Comparison of ENCODE assay signal across 13 cellular contexts in genomic region chr5:179755022-179755421, GRCh38. TPM values are rescaled to one million over a fixed set of nuclear protein-coding genes. Genes with fewer than 3 reads are reported as not detected.
DNase-seq lines count a peak whose midpoint lies in the region; ATAC-seq, FAIRE-seq and TF ChIP-seq lines count a peak whose summit lies in the region.
"Had no signal": no experiment of that assay in that cellular context is flagged by ENCODE, and none has a peak within 500 bp of the region (broad histone marks: within the 10 kb centered on the region; RNA-seq: fewer than 3 reads in every experiment).

No MANE protein-coding gene starts in this region.

- no peak for TF ChIP-seq CTCF in hepatocyte (IDR thresholded peaks at IDR 0.05; ENCODE audit: poor library complexity)
- TF ChIP-seq CTCF in pancreas (IDR thresholded peaks at IDR 0.05) = no peak

- no peaks in the 10 kb centered on the region for H3K36me3 ChIP-seq in hepatocyte (replicated peaks; ENCODE audit: insufficient read depth, low read depth)
- no peaks in the 10 kb centered on the region for H3K36me3 ChIP-seq in pancreas

- no peaks in the 10 kb centered on the region for H3K9me3 Mint-ChIP-seq in T-helper 2 cell treated with Interferon-gamma antibody and Interleukin-4, amounts not matched to agents 5 μg/mL and 100 μg/mL, for 36 hours
- no peaks in the 10 kb centered on the region for H3K9me3 Mint-ChIP-seq in activated T-helper 17 cell treated with anti-CD3 and anti-CD28 coated beads, Interleukin-2, amount 50 U/mL, for 72 hours

- in situ Hi-C loops in G401 (cut with HindIII; ENCODE audit: low sequenced_read_pairs) = loop anchor here (10.0 kb wide), 1 partner anchor 60 kb away; no protein-coding TSS in a partner anchor

- H3K9me3 ChIP-seq in hepatocyte (ENCODE audit: low read depth) (no peaks in the 10 kb centered on the region), pancreas (no peaks in the 10 kb centered on the region)
- H3K9me3 ChIP-seq: spleen had no signal

- H3K4me1 ChIP-seq in hepatocyte (ENCODE audit: insufficient read depth) (peaks cover 13% of the 10 kb centered on the region), pancreas (peaks cover 10 to 20% (median 13%) of the 10 kb centered on the region in 3 donors)

- intact Hi-C loops in pancreas (cut with DNase I) = no loop called here

- peaks cover 94% of the 10 kb centered on the region for H4K20me1 ChIP-seq in hepatocyte (ENCODE audit: insufficient read depth, poor library complexity, severe bottlenecking)

- H3K4me3 ChIP-seq in hepatocyte (no peak overlapping the region), pancreas (no peak overlapping the region)
- H3K4me3 ChIP-seq: spleen had no signal

- no peaks in the 10 kb centered on the region for H3K27me3 Mint-ChIP-seq in T-helper 2 cell treated with Interferon-gamma antibody and Interleukin-4, amounts not matched to agents 5 μg/mL and 100 μg/mL, for 36 hours (ENCODE audit: low read depth)
- H3K27me3 Mint-ChIP-seq in activated T-helper 17 cell treated with anti-CD3 and anti-CD28 coated beads, Interleukin-2, amount 50 U/mL, for 72 hours = no peaks in the 10 kb centered on the region

- no peak overlapping the region for H3K4me3 Mint-ChIP-seq in T-helper 2 cell treated with Interferon-gamma antibody and Interleukin-4, amounts not matched to agents 5 μg/mL and 100 μg/mL, for 36 hours
- peak overlapping the region; percentile 2 for H3K4me3 Mint-ChIP-seq in activated T-helper 17 cell treated with anti-CD3 and anti-CD28 coated beads, Interleukin-2, amount 50 U/mL, for 72 hours

- peak overlapping the region; percentile 43 for H3K4me2 ChIP-seq in hepatocyte

- no peaks in the 10 kb centered on the region for H3K9me2 ChIP-seq in hepatocyte (replicated peaks; ENCODE audit: insufficient read depth)

- no peak for DNase-seq in T-helper 2 cell treated with Interferon-gamma antibody and Interleukin-4, amounts not matched to agents 5 μg/mL and 100 μg/mL, for 36 hours (ENCODE audit: low spot score)
- no peak for DNase-seq in T-helper 2 cell
- peak; percentile 38 for DNase-seq in hepatocyte (ENCODE audit: low spot score)
- DNase-seq in pancreas = no peak
- no peak for DNase-seq in RCC 7860 (ENCODE audit: low spot score)
- DNase-seq in nucleus accumbens (lab: John Stamatoyannopoulos, UW) = no peak
- no peak for DNase-seq in G401 (ENCODE audit: low spot score)
- DNase-seq: NCI-H1417 treated with DMSO at 0.1 percent for 48 hours; NK-92 treated with Interleukin-12 subunit alpha and Interleukin-12 subunit beta, amount 100 ng/mL, for 24 hours; spleen had no signal

- H3K79me2 ChIP-seq in hepatocyte = peaks cover 99% of the 10 kb centered on the region

- H3K27ac ChIP-seq in hepatocyte (peak overlapping the region; percentile 57), pancreas (peak overlapping the region in 2 of 4 donors; percentile 25 to 35)

- H3K27ac Mint-ChIP-seq in T-helper 2 cell treated with Interferon-gamma antibody and Interleukin-4, amounts not matched to agents 5 μg/mL and 100 μg/mL, for 36 hours = peak overlapping the region; percentile 52
- H3K27ac Mint-ChIP-seq in activated T-helper 17 cell treated with anti-CD3 and anti-CD28 coated beads, Interleukin-2, amount 50 U/mL, for 72 hours = peak overlapping the region; percentile 55

- peaks cover 16% of the 10 kb centered on the region for H3K36me3 Mint-ChIP-seq in T-helper 2 cell treated with Interferon-gamma antibody and Interleukin-4, amounts not matched to agents 5 μg/mL and 100 μg/mL, for 36 hours (ENCODE audit: low read depth)
- peaks cover 33% of the 10 kb centered on the region for H3K36me3 Mint-ChIP-seq in activated T-helper 17 cell treated with anti-CD3 and anti-CD28 coated beads, Interleukin-2, amount 50 U/mL, for 72 hours (ENCODE audit: low read depth)

- H3K4me1 Mint-ChIP-seq in T-helper 2 cell treated with Interferon-gamma antibody and Interleukin-4, amounts not matched to agents 5 μg/mL and 100 μg/mL, for 36 hours (ENCODE audit: low read depth) = peaks cover 33% of the 10 kb centered on the region
- H3K4me1 Mint-ChIP-seq in activated T-helper 17 cell treated with anti-CD3 and anti-CD28 coated beads, Interleukin-2, amount 50 U/mL, for 72 hours = peaks cover 43% of the 10 kb centered on the region

- 31% methylated on average over 2 of the region's 2 CpGs for WGBS in hepatocyte (ENCODE audit: low lambda C conversion rate, missing lambda C conversion rate)
- WGBS in pancreas, 2 donors = 1 to 12% methylated on average over 2 of the region's 2 CpGs

- ATAC-seq in activated T-helper 17 cell treated with anti-CD3 and anti-CD28 coated beads, Interleukin-2, amount 50 U/mL, for 72 hours (replicated peaks) = no peak
- ATAC-seq in pancreas = peak; percentile 61 to 85 (median 81)

- FAIRE-seq in pancreas (lab: Jason Lieb, UNC) (no peak), RCC 7860 (lab: Jason Lieb, UNC) (no peak)

- H3K27me3 ChIP-seq in hepatocyte = no peaks in the 10 kb centered on the region
- no peaks in the 10 kb centered on the region for H3K27me3 ChIP-seq in pancreas
- H3K27me3 ChIP-seq: spleen had no signal

- no peak overlapping the region for H2AFZ ChIP-seq in hepatocyte

RNA-seq across cellular contexts. Expression of gene MAML1, which starts 22.4 kb away (rescaled TPM):
- total RNA-seq in activated T-helper 17 cell treated with anti-CD3 and anti-CD28 coated beads, Interleukin-2, amount 50 U/mL, for 72 hours = 10 to 100 TPM; 26.7 to 42.4 TPM
- 14.2 and 15.9 TPM in 2 replicates for total RNA-seq in hepatocyte
- 7.5 and 8.8 TPM in 2 replicates for polyA plus RNA-seq in hepatocyte
- 10 to 100 TPM; 10.7 to 18.0 (median 11.5) TPM for total RNA-seq in pancreas
- 1 to 10 TPM; 7.1 TPM for polyA plus RNA-seq in pancreas
- total RNA-seq in G401 (2014; rRNA removed; shearing (Covaris generic)) = 12.5 and 14.2 TPM in 2 replicates

RNA-seq across cellular contexts. Expression of gene LTC4S, which starts 38.8 kb away (rescaled TPM):
- total RNA-seq in activated T-helper 17 cell treated with anti-CD3 and anti-CD28 coated beads, Interleukin-2, amount 50 U/mL, for 72 hours = 1 to 10 TPM; 1.3 to 1.4 TPM
- total RNA-seq in hepatocyte = 0.72 TPM in 1 of 2 replicates, not detected in the other
- polyA plus RNA-seq in hepatocyte = 3.7 and 6.5 TPM in 2 replicates
- 1 to 10 TPM; 1.1 to 8.7 (median 4.5) TPM for total RNA-seq in pancreas
- 10 to 100 TPM in 1 of 2 donors, 1 to 10 TPM in 1; 4.2 to 10.9 TPM for polyA plus RNA-seq in pancreas
- 7.1 and 9.4 TPM in 2 replicates for total RNA-seq in G401 (2014; rRNA removed; shearing (Covaris generic))
- total RNA-seq: Daoy, HT-29 had no signal

RNA-seq across cellular contexts. Expression of gene MGAT4B, which starts 51.6 kb away (rescaled TPM):
- 10 to 100 TPM; 56.1 to 68.5 TPM for total RNA-seq in activated T-helper 17 cell treated with anti-CD3 and anti-CD28 coated beads, Interleukin-2, amount 50 U/mL, for 72 hours
- total RNA-seq in hepatocyte (132 and 159 TPM in 2 replicates), pancreas (10 to 100 TPM; 33.7 to 97.5 (median 45.9) TPM)
- polyA plus RNA-seq in hepatocyte (233 and 243 TPM in 2 replicates), pancreas (10 to 100 TPM; 58.7 to 65.4 TPM)
- 122 and 128 TPM in 2 replicates for total RNA-seq in G401 (2014; rRNA removed; shearing (Covaris generic))

RNA-seq across cellular contexts. Expression of gene CANX, which starts 56.3 kb away (rescaled TPM):
- total RNA-seq in activated T-helper 17 cell treated with anti-CD3 and anti-CD28 coated beads, Interleukin-2, amount 50 U/mL, for 72 hours = 100 to 1,000 TPM; 605 to 614 TPM
- 701 and 705 TPM in 2 replicates for total RNA-seq in hepatocyte
- 329 and 369 TPM in 2 replicates for polyA plus RNA-seq in hepatocyte
- total RNA-seq in pancreas = 100 to 1,000 TPM; 353 to 633 (median 516) TPM
- 100 to 1,000 TPM in 1 of 2 donors, 10 to 100 TPM in 1; 66.3 to 117 TPM for polyA plus RNA-seq in pancreas
- 281 and 477 TPM in 2 replicates for total RNA-seq in G401 (2014; rRNA removed; shearing (Covaris generic))
